ENCODE assay signal across 22 cellular contexts in the genomic region with DNA sequence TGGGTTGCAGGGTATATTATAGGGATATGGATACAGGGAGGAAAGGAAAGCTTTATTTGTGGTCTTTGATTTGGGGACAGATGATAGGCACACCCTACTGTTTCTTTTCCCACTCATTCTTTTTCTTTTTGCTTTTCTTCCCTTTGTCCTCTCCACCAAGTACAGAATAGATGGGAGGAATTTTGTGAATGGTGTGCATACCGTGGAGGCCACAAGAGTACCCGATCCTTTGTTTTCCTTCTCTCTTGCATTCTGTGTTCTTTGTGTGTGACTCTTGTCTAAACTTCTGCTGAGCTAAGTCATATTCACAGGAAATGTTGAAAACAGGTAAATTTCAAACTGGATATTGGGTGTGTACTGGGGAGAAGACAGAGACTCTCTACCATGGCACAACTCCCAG.
"Had no signal": no experiment of that assay in that cellular context is flagged by ENCODE, and none has a peak within 500 bp of the region (broad histone marks: within the 10 kb centered on the region; RNA-seq: fewer than 3 reads in every experiment).

No MANE protein-coding gene starts in this region.

- H3K36me3 ChIP-seq: SJSA1 had no signal

- H3K4me1 Mint-ChIP-seq: IgD-negative memory B cell had no signal

- H3K4me3 Mint-ChIP-seq: IgD-negative memory B cell had no signal

- H3K4me2 ChIP-seq: KMS-11 had no signal

- H3K4me1 ChIP-seq: SJSA1 had no signal

- H3K9me3 ChIP-seq: SJSA1 had no signal

- ATAC-seq: K562 had no signal

- H3K4me3 ChIP-seq: K562, SJSA1, SK-N-MC had no signal

- H3K36me3 Mint-ChIP-seq: IgD-negative memory B cell had no signal

- H3K9ac ChIP-seq: KMS-11 had no signal

- H3K27ac ChIP-seq: KMS-11, SJSA1, SK-N-MC had no signal

- DNase-seq: Kasumi-1, MV-4-11, NCI-H1048, NCI-H1105, NCI-H1417, NCI-H1436 treated with DMSO at 0.1 percent for 48 hours, NCI-H1694, NCI-H187 treated with DMSO at 0.1 percent for 48 hours, NCI-H2029 treated with DMSO at 0.1 percent for 48 hours, NCI-H226, NCI-H524, NCI-H526 treated with DMSO at 0.1 percent for 48 hours, NCI-H748 treated with DMSO at 0.1 percent for 48 hours, OCI-M1, Right ventricle myocardium superior, RPMI8226, SIG-M5 had no signal

- H3K27me3 Mint-ChIP-seq: IgD-negative memory B cell had no signal
